In the genomic region with DNA sequence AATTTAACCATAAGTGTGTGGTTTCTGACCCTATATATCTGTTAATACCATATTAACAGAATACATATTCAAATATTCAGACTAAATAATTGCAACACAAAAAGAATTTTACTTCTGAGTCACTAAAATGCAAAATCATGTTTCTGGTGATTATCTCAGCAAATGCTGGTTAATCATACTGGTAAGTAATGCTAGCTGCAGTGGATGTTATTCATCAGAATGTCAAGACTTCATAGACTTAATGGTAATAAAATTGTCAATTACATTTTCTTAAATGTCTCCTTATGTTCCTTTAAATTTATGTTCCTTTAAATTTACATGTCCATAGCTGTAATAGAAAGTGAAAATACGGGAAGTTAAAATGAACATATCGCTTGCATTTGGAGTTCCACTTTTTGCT, we compare ENCODE assay signal across 15 cellular contexts.
"Had no signal": no experiment of that assay in that cellular context is flagged by ENCODE, and none has a peak within 500 bp of the region (broad histone marks: within the 10 kb centered on the region; RNA-seq: fewer than 3 reads in every experiment).

No MANE protein-coding gene starts in this region.

- H3K27ac ChIP-seq: colonic mucosa, left ventricle myocardium inferior, thoracic aorta, upper lobe of right lung, VCaP had no signal

- DNase-seq: activated CD4-positive, alpha-beta memory T cell treated with anti-CD3 and anti-CD28 coated beads for 36 hours; activated CD8-positive, alpha-beta memory T cell treated with anti-CD3 and anti-CD28 coated beads, Interleukin-2, amount 10 ng/mL, durations not matched to agents 7 days and 5 days; activated T-cell treated with anti-CD3 and anti-CD28 coated beads, Interleukin-2, amount 50 U/mL, for 1 hour; colonic mucosa; hypothalamus; kidney; left ventricle myocardium inferior; nucleus accumbens; posterior cingulate gyrus; retina; stimulated activated CD4-positive, alpha-beta T cell treated with anti-CD3 and anti-CD28 coated beads, Interleukin-12 subunit alpha, Interleukin-12 subunit beta, amount 100 ng/mL, for 4 hours; T-helper 9 cell; upper lobe of right lung had no signal

- H3K27me3 ChIP-seq: colonic mucosa, upper lobe of right lung had no signal

- H3K36me3 ChIP-seq: colonic mucosa, left ventricle myocardium inferior, thoracic aorta, upper lobe of right lung had no signal

- H3K9me3 ChIP-seq: colonic mucosa, thoracic aorta, upper lobe of right lung had no signal

- H3K4me3 ChIP-seq: colonic mucosa, left ventricle myocardium inferior, thoracic aorta, upper lobe of right lung had no signal

- H3K4me1 ChIP-seq: colonic mucosa, left ventricle myocardium inferior, upper lobe of right lung had no signal
